15 cellular contexts compared by ENCODE assay signal in genomic region chr16:85018529-85019236, GRCh38.
"Had no signal": no experiment of that assay in that cellular context is flagged by ENCODE, and none has a peak within 500 bp of the region (broad histone marks: within the 10 kb centered on the region; RNA-seq: fewer than 3 reads in every experiment).

No MANE protein-coding gene starts in this region.

- H3K9me3 ChIP-seq: prostate gland, sigmoid colon, suprapubic skin had no signal

- ATAC-seq: foreskin keratinocyte; heart left ventricle; stimulated activated naive CD8-positive, alpha-beta T cell treated with anti-CD3 and anti-CD28 coated beads, Interleukin-15, Interleukin-2, amounts not matched to agents 100 U/mL and 50 U/mL, for 24 hours had no signal

- H3K27ac ChIP-seq: foreskin keratinocyte, heart left ventricle, sigmoid colon, suprapubic skin, VCaP had no signal

- H3K4me1 ChIP-seq: foreskin keratinocyte had no signal

- H3K36me3 ChIP-seq: heart left ventricle, prostate gland, sigmoid colon, suprapubic skin had no signal

- DNase-seq: activated CD4-positive, alpha-beta memory T cell treated with anti-CD3 and anti-CD28 coated beads for 36 hours; activated naive CD8-positive, alpha-beta T cell treated with anti-CD3 and anti-CD28 coated beads, Interleukin-2, amount 10 ng/mL, durations not matched to agents 7 days and 5 days; activated T-cell treated with anti-CD3 and anti-CD28 coated beads, Interleukin-2, amount 50 U/mL, for 48 hours; foreskin keratinocyte; heart left ventricle; naive B cell; sigmoid colon; stimulated activated CD4-positive, alpha-beta T cell treated with anti-CD3 and anti-CD28 coated beads, Interleukin-2, amount 100 ng/mL, for 48 hours; stimulated activated CD8-positive, alpha-beta memory T cell treated with anti-CD3 and anti-CD28 coated beads, Interleukin-4, amount 100 ng/mL, for 48 hours; stimulated activated naive CD8-positive, alpha-beta T cell treated with anti-CD3 and anti-CD28 coated beads, Interleukin-15, Interleukin-2, amounts not matched to agents 100 U/mL and 50 U/mL, for 24 hours had no signal

- H3K4me3 ChIP-seq: heart left ventricle, prostate gland, sigmoid colon, suprapubic skin had no signal

- H3K27me3 ChIP-seq: heart left ventricle, sigmoid colon, suprapubic skin had no signal

- FAIRE-seq: colon, urothelium cell line had no signal
